In the genomic region with DNA sequence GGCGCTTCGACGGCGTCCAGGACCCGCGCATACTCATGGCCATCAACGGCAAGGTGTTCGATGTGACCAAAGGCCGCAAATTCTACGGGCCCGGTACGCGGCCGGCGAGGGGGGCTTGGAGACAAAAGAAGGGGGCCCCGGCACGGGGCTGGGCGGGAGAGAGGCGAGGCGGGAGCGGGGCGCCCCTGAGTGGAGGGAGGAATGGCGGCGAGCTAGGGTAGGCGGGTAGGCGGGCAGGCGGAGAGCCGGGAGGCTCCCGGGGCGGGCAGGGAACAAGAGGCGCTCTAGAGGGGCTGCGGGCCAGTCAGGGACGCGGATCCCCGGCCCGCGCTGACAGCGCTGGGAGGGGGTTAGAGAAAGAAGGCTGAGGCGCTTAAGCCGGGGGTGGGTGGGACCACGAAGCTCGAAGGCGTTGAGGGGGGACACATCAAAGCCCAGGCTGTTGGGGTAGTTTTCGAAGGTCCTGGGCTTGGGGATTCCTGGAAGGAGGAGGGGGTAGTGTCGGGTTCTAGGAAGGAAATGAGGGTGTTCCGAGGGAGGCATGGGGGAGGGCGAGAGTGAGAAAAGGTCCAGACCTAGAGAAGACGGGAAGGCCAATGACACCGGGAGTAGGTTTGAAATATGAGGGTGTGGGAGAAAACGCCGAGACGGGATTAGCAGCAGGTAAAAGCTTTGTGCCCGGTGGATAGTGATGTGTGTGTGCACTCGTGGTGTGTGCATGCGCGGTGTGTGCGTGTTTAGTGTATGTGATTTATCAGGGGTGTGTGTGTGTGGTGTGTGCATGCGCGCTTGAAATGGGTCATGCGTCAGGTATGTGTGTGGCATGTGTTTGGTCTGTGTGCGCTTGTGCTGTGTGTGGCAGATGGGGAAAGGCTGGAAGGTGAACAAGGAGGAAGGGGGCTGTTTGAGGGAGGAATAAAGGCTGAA, we compare ENCODE assay signal across 1 cellular context.
TF ChIP-seq lines count a peak whose summit lies in the region.

No MANE protein-coding gene starts in this region.

TF ChIP-seq in HEK293, 187 proteins besides CTCF, POLR2A, EP300 and RAD21 (continued from another document):
- TF ChIP-seq HIC1 (tag by site-specific recombination; IDR thresholded peaks at IDR 0.05) (peak; percentile 37; the same call in 1 of the 2 replicates), ZNF843 (tag by site-specific recombination; IDR thresholded peaks at IDR 0.05) (0 out of 2 replicates have a peak, but pooled peaks have one; percentile 6), KLF8 (tag by site-specific recombination; IDR thresholded peaks at IDR 0.05) (peak; percentile 55), ZFP41 (tag by site-specific recombination; IDR thresholded peaks at IDR 0.05; ENCODE audit: borderline replicate concordance) (no peak), ZNF114 (tag by site-specific recombination; IDR thresholded peaks at IDR 0.05) (no peak), ZNF18 (tag by site-specific recombination; IDR thresholded peaks at IDR 0.05) (peak; percentile 73), ZNF354C (tag by site-specific recombination; IDR thresholded peaks at IDR 0.05; ENCODE audit: borderline replicate concordance, low read depth) (no peak), ZNF837 (tag by site-specific recombination; IDR thresholded peaks at IDR 0.05) (peak; percentile 55; the same call in 1 of the 2 replicates), EGR2 (tag by site-specific recombination; IDR thresholded peaks at IDR 0.05; ENCODE audit: low read depth) (peak; percentile 41; the same call in 1 of the 2 replicates), ZBTB17 (tag by site-specific recombination; IDR thresholded peaks at IDR 0.05) (peak; percentile 68; the same call in 1 of the 2 replicates), GLI4 (tag by site-specific recombination; IDR thresholded peaks at IDR 0.05) (0 out of 2 replicates have a peak, but pooled peaks have one; percentile 19), ZNF366 (tag by site-specific recombination; conservative IDR thresholded peaks at IDR 0.05) (peak; percentile 54), ZNF394 (tag by site-specific recombination; IDR thresholded peaks at IDR 0.05; ENCODE audit: borderline replicate concordance) (peak; percentile 33; the same call in 1 of the 2 replicates), ZFHX2 (tag by site-specific recombination; conservative IDR thresholded peaks at IDR 0.05) (peak; percentile 28), ZNF341 (tag by site-specific recombination; IDR thresholded peaks at IDR 0.05; ENCODE audit: low read depth) (peak; percentile 48; the same call in 1 of the 2 replicates), ZNF629 (tag by site-specific recombination; IDR thresholded peaks at IDR 0.05) (0 out of 2 replicates have a peak, but pooled peaks have one; percentile 23), ZNF311 (tag by site-specific recombination; IDR thresholded peaks at IDR 0.05; ENCODE audit: borderline replicate concordance) (no peak), SP2 (tag by site-specific recombination; IDR thresholded peaks at IDR 0.05) (peak; percentile 86), ZNF223 (tag by site-specific recombination; IDR thresholded peaks at IDR 0.05) (0 out of 2 replicates have a peak, but pooled peaks have one; percentile 49), INSM2 (tag by site-specific recombination; IDR thresholded peaks at IDR 0.05) (0 out of 2 replicates have a peak, but pooled peaks have one; percentile 13), PRDM1 (tag by site-specific recombination; IDR thresholded peaks at IDR 0.05) (peak; percentile 63; the same call in 1 of the 2 replicates), MEIS1 (CRISPR knock-in tag; IDR thresholded peaks at IDR 0.05; ENCODE audit: borderline replicate concordance) (no peak), ZNF664 (tag by site-specific recombination; IDR thresholded peaks at IDR 0.05) (no peak), SP7 (tag by site-specific recombination; IDR thresholded peaks at IDR 0.05) (0 out of 2 replicates have a peak, but pooled peaks have one; percentile 23), ZEB2 (tag by site-specific recombination; IDR thresholded peaks at IDR 0.05) (peak; percentile 55; the same call in 1 of the 2 replicates), ZSCAN4 (tag by site-specific recombination; IDR thresholded peaks at IDR 0.05) (peak; percentile 95), ZNF157 (tag by site-specific recombination; IDR thresholded peaks at IDR 0.05) (peak; percentile 15; the same call in 1 of the 2 replicates), ZNF335 (tag by site-specific recombination; conservative IDR thresholded peaks at IDR 0.05) (peak; percentile 62), RBAK (tag by site-specific recombination; IDR thresholded peaks at IDR 0.05) (no peak)
- TF ChIP-seq, protein P1, sequence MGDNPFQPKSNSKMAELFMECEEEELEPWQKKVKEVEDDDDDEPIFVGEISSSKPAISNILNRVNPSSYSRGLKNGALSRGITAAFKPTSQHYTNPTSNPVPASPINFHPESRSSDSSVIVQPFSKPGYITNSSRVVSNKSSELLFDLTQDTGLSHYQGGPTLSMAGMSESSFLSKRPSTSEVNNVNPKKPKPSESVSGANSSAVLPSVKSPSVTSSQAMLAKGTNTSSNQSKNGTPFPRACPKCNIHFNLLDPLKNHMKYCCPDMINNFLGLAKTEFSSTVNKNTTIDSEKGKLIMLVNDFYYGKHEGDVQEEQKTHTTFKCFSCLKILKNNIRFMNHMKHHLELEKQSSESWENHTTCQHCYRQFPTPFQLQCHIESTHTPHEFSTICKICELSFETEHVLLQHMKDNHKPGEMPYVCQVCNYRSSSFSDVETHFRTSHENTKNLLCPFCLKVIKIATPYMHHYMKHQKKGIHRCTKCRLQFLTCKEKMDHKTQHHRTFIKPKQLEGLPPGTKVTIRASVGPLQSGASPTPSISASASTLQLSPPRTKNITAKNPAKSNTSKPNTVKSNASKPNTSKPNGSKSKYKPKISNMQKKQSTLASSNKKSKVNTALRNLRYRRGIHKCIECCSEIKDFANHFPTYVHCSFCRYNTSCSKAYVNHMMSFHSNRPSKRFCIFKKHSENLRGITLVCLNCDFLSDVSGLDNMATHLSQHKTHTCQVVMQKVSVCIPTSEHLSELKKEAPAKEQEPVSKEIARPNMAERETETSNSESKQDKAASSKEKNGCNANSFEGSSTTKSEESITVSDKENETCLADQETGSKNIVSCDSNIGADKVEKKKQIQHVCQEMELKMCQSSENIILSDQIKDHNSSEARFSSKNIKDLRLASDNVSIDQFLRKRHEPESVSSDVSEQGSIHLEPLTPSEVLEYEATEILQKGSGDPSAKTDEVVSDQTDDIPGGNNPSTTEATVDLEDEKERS (tag by site-specific recombination; IDR thresholded peaks at IDR 0.05): 0 out of 2 replicates have a peak, but pooled peaks have one; percentile 10
- TF ChIP-seq, protein P2, sequence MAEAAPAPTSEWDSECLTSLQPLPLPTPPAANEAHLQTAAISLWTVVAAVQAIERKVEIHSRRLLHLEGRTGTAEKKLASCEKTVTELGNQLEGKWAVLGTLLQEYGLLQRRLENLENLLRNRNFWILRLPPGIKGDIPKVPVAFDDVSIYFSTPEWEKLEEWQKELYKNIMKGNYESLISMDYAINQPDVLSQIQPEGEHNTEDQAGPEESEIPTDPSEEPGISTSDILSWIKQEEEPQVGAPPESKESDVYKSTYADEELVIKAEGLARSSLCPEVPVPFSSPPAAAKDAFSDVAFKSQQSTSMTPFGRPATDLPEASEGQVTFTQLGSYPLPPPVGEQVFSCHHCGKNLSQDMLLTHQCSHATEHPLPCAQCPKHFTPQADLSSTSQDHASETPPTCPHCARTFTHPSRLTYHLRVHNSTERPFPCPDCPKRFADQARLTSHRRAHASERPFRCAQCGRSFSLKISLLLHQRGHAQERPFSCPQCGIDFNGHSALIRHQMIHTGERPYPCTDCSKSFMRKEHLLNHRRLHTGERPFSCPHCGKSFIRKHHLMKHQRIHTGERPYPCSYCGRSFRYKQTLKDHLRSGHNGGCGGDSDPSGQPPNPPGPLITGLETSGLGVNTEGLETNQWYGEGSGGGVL (tag by site-specific recombination; IDR thresholded peaks at IDR 0.05): peak; percentile 80
- TF ChIP-seq, protein P3, sequence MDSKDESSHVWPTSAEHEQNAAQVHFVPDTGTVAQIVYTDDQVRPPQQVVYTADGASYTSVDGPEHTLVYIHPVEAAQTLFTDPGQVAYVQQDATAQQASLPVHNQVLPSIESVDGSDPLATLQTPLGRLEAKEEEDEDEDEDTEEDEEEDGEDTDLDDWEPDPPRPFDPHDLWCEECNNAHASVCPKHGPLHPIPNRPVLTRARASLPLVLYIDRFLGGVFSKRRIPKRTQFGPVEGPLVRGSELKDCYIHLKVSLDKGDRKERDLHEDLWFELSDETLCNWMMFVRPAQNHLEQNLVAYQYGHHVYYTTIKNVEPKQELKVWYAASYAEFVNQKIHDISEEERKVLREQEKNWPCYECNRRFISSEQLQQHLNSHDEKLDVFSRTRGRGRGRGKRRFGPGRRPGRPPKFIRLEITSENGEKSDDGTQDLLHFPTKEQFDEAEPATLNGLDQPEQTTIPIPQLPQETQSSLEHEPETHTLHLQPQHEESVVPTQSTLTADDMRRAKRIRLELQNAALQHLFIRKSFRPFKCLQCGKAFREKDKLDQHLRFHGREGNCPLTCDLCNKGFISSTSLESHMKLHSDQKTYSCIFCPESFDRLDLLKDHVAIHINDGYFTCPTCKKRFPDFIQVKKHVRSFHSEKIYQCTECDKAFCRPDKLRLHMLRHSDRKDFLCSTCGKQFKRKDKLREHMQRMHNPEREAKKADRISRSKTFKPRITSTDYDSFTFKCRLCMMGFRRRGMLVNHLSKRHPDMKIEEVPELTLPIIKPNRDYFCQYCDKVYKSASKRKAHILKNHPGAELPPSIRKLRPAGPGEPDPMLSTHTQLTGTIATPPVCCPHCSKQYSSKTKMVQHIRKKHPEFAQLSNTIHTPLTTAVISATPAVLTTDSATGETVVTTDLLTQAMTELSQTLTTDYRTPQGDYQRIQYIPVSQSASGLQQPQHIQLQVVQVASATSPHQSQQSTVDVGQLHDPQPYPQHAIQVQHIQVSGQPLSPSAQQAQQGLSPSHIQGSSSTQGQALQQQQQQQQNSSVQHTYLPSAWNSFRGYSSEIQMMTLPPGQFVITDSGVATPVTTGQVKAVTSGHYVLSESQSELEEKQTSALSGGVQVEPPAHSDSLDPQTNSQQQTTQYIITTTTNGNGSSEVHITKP (tag by site-specific recombination; IDR thresholded peaks at IDR 0.05): peak; percentile 41; the same call in 1 of the 2 replicates
- TF ChIP-seq, protein P4, sequence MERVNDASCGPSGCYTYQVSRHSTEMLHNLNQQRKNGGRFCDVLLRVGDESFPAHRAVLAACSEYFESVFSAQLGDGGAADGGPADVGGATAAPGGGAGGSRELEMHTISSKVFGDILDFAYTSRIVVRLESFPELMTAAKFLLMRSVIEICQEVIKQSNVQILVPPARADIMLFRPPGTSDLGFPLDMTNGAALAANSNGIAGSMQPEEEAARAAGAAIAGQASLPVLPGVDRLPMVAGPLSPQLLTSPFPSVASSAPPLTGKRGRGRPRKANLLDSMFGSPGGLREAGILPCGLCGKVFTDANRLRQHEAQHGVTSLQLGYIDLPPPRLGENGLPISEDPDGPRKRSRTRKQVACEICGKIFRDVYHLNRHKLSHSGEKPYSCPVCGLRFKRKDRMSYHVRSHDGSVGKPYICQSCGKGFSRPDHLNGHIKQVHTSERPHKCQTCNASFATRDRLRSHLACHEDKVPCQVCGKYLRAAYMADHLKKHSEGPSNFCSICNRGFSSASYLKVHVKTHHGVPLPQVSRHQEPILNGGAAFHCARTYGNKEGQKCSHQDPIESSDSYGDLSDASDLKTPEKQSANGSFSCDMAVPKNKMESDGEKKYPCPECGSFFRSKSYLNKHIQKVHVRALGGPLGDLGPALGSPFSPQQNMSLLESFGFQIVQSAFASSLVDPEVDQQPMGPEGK (tag by site-specific recombination; IDR thresholded peaks at IDR 0.05): peak; percentile 54; the same call in 1 of the 2 replicates
